8 cellular contexts compared by ENCODE assay signal in genomic region chr22:46737976-46738641, GRCh38. TPM values are rescaled to one million over a fixed set of nuclear protein-coding genes. Genes with fewer than 3 reads are reported as not detected.
DNase-seq lines count a peak whose midpoint lies in the region; ATAC-seq and TF ChIP-seq lines count a peak whose summit lies in the region.

TSS of gene CERK (minus strand) at chr22:46738252. CDS start at chr22:46738148, 104 bp downstream.

- H3K4me3 Mint-ChIP-seq in IgD-negative memory B cell: peak within 1 kb of the TSS; percentile 85 to 98 (median 96)

- H3K27me3 ChIP-seq in ascending aorta: no peaks in the 10 kb centered on the region

- H3K27ac ChIP-seq in ascending aorta: peak within 1 kb of the TSS; percentile 92 to 93

- H3K27ac Mint-ChIP-seq in IgD-negative memory B cell: peak within 1 kb of the TSS; percentile 84 to 95 (median 85)

- no peaks in the 10 kb centered on the region for H3K9me3 ChIP-seq in ascending aorta

- peaks cover 2% of the 10 kb centered on the region for H3K36me3 Mint-ChIP-seq in IgD-negative memory B cell

- ATAC-seq in GM18511 (IDR thresholded peaks at IDR 0.05; ENCODE audit: unreplicated experiment) (peak; percentile 57), left ventricle myocardium superior (peak; percentile 80), HG03175 (IDR thresholded peaks at IDR 0.05; ENCODE audit: unreplicated experiment) (no peak)

- TF ChIP-seq CTCF in ascending aorta (IDR thresholded peaks at IDR 0.05): no peak

- no peaks in the 10 kb centered on the region for H3K36me3 ChIP-seq in ascending aorta

- peak within 1 kb of the TSS; percentile 88 to 99 for H3K4me3 ChIP-seq in ascending aorta

- H3K9me3 Mint-ChIP-seq in IgD-negative memory B cell: no peaks in the 10 kb centered on the region

- peaks cover 5 to 36% of the 10 kb centered on the region in 2 donors for H3K4me1 ChIP-seq in ascending aorta

- no peaks in the 10 kb centered on the region for H3K27me3 Mint-ChIP-seq in IgD-negative memory B cell

- DNase-seq in 8988T: peak; percentile 68
- DNase-seq in T-helper 2 cell: peak; percentile 39 to 81 (median 60)
- DNase-seq in ascending aorta (ENCODE audit: low spot score in 2 of 2): peak in 1 of 2 donors; percentile 90
- DNase-seq in left ventricle myocardium superior: peak; percentile 87
- peak; percentile 53 to 95 (median 70) for DNase-seq in posterior cingulate gyrus

- H3K4me1 Mint-ChIP-seq in IgD-negative memory B cell: peaks cover 26 to 30% (median 29%) of the 10 kb centered on the region in 3 donors

- intact Hi-C loops in ascending aorta (cut with DNase I): loop anchor here (1.0 to 5.0 kb wide), 3 partner anchors 16 to 64 kb away; partner anchors contain the start of gene TBC1D22A
- intact Hi-C loops in left ventricle myocardium superior (cut with micrococcal nuclease): loop anchor here (10.0 kb wide), 1 partner anchor 53 kb away; no protein-coding TSS in a partner anchor
- intact Hi-C loops in posterior cingulate gyrus (cut with DNase I): no loop called here

RNA-seq across cellular contexts. Expression of gene CERK, which starts in this region (rescaled TPM):
- polyA plus RNA-seq in IgD-negative memory B cell: 11.7 TPM
- total RNA-seq in ascending aorta (27.5 TPM), left ventricle myocardium superior (87.5 TPM)
